Comparison of ENCODE assay signal across 30 cellular contexts in the genomic region with DNA sequence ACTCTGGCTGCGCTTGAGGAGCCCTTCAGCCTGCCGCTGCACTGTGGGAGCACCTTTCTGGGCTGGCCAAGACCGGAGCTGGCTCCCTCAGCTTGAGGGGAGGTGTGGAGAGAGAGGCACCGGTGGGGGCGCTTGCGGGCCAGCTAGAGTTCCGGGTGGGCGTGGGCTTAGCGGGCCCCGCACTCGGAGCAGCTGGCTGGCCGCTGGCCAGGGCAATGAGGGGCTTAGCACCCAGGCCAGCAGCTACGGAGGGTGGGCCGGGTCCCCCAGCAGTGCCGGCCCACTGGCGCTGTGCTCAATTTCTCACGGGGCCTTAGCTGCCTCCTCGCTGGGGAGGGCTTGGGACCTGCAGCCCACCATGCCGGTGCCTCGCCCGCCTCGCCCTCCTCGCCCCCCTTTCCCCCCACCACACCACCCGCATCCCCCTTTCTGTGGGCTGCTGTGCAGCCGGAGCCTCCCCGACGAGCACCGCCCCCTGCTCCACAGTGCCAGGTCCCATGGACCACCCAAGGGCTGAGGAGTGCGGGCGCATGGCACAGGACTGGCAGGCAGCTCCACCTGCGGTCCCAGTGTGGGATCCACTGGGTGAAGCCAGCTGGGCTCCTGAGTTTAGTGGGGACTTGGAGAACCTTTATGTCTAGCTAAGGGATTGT.
"Had no signal": no experiment of that assay in that cellular context is flagged by ENCODE, and none has a peak within 500 bp of the region (broad histone marks: within the 10 kb centered on the region; RNA-seq: fewer than 3 reads in every experiment).

No MANE protein-coding gene starts in this region.

- DNase-seq: activated CD4-positive, alpha-beta T cell treated with anti-CD3 and anti-CD28 coated beads, Interleukin-2, amount 10 ng/mL, durations not matched to agents 24 days and 14 days; activated CD4-positive, alpha-beta T cell treated with anti-CD3 and anti-CD28 coated beads, Interleukin-2, amount 50 U/mL, for 48 hours; activated CD4-positive, CD25-positive, alpha-beta regulatory T cell treated with anti-CD3 and anti-CD28 coated beads, Interleukin-2, amount 50 U/mL, for 72 hours; activated CD8-positive, alpha-beta memory T cell treated with anti-CD3 and anti-CD28 coated beads, Interleukin-2, amount 10 ng/mL, durations not matched to agents 7 days and 5 days; activated effector memory CD4-positive, alpha-beta T cell treated with Interleukin-2 at 50 U/mL for 16 hours; activated naive CD4-positive, alpha-beta T cell; activated T-cell treated with anti-CD3 and anti-CD28 coated beads, Interleukin-2, amount 50 U/mL, for 24 hours; amygdala; IMR-90; Kasumi-1; KBM-7; NCI-H1105 treated with DMSO at 0.1 percent for 48 hours; NCI-H1436 treated with DMSO at 0.1 percent for 48 hours; NCI-H187; NCI-H2081; NCI-H510A treated with DMSO at 0.1 percent for 48 hours; NCI-H69; NK-92 treated with Interleukin-12 subunit alpha and Interleukin-12 subunit beta, amount 100 ng/mL, for 24 hours; OCI-M1; RPMI8226; SHP77; SW 1271 had no signal

- H3K4me1 ChIP-seq: SJSA1 had no signal

- ATAC-seq: activated CD8-positive, alpha-beta memory T cell treated with anti-CD3 and anti-CD28 coated beads, Interleukin-2, amount 10 ng/mL, durations not matched to agents 7 days and 5 days; Panc1; SK-N-SH treated with all-trans-retinoic acid at 6 μM for 48 hours had no signal

- H3K4me1 Mint-ChIP-seq: activated CD4-positive, alpha-beta T cell treated with anti-CD3 and anti-CD28 coated beads, Interleukin-2, amount 10 ng/mL, durations not matched to agents 24 days and 14 days; activated CD8-positive, alpha-beta memory T cell treated with anti-CD3 and anti-CD28 coated beads, Interleukin-2, amount 10 ng/mL, durations not matched to agents 7 days and 5 days; brain had no signal

- H3K27ac Mint-ChIP-seq: activated CD4-positive, alpha-beta T cell treated with anti-CD3 and anti-CD28 coated beads, Interleukin-2, amount 10 ng/mL, durations not matched to agents 24 days and 14 days; activated CD8-positive, alpha-beta memory T cell treated with anti-CD3 and anti-CD28 coated beads, Interleukin-2, amount 10 ng/mL, durations not matched to agents 7 days and 5 days; activated naive CD8-positive, alpha-beta T cell; activated T-cell treated with anti-CD3 and anti-CD28 coated beads, Interleukin-2, amount 50 U/mL, for 24 hours; activated T-helper 1 cell treated with anti-CD3 and anti-CD28 coated beads, Interleukin-12 subunit alpha, Interleukin-12 subunit beta, Interleukin-2, Interleukin-4 antibody, amounts not matched to agents 30 ng/mL and 10 ng/mL and 1 ng/mL, durations not matched to agents 14 hours and 24 hours and 36 hours; brain; T-helper 2 cell treated with Interferon-gamma antibody and Interleukin-4, amounts not matched to agents 5 μg/mL and 100 μg/mL, for 36 hours had no signal

- H3K4me3 Mint-ChIP-seq: activated CD4-positive, alpha-beta T cell treated with anti-CD3 and anti-CD28 coated beads, Interleukin-2, amount 10 ng/mL, durations not matched to agents 24 days and 14 days; activated CD8-positive, alpha-beta memory T cell treated with anti-CD3 and anti-CD28 coated beads, Interleukin-2, amount 10 ng/mL, durations not matched to agents 7 days and 5 days; activated naive CD8-positive, alpha-beta T cell; activated T-cell treated with anti-CD3 and anti-CD28 coated beads, Interleukin-2, amount 50 U/mL, for 24 hours; activated T-helper 1 cell treated with anti-CD3 and anti-CD28 coated beads, Interleukin-12 subunit alpha, Interleukin-12 subunit beta, Interleukin-2, Interleukin-4 antibody, amounts not matched to agents 30 ng/mL and 10 ng/mL and 1 ng/mL, durations not matched to agents 14 hours and 24 hours and 36 hours; brain; T-helper 2 cell treated with Interferon-gamma antibody and Interleukin-4, amounts not matched to agents 5 μg/mL and 100 μg/mL, for 36 hours had no signal

- H3K36me3 Mint-ChIP-seq: activated naive CD8-positive, alpha-beta T cell; brain had no signal

- FAIRE-seq: astrocyte had no signal

- H3K36me3 ChIP-seq: SJSA1 had no signal

- H3K9me3 Mint-ChIP-seq: activated CD4-positive, alpha-beta T cell treated with anti-CD3 and anti-CD28 coated beads, Interleukin-2, amount 10 ng/mL, durations not matched to agents 24 days and 14 days had no signal

- H3K27me3 ChIP-seq: SJSA1 had no signal

- H3K27ac ChIP-seq: SJSA1 had no signal

- H3K4me3 ChIP-seq: SJSA1 had no signal

- H3K27me3 Mint-ChIP-seq: activated CD4-positive, alpha-beta T cell treated with anti-CD3 and anti-CD28 coated beads, Interleukin-2, amount 10 ng/mL, durations not matched to agents 24 days and 14 days; activated CD8-positive, alpha-beta memory T cell treated with anti-CD3 and anti-CD28 coated beads, Interleukin-2, amount 10 ng/mL, durations not matched to agents 7 days and 5 days; activated naive CD8-positive, alpha-beta T cell; activated T-cell treated with anti-CD3 and anti-CD28 coated beads, Interleukin-2, amount 50 U/mL, for 24 hours; brain had no signal
